ENCODE assay signal across 8 cellular contexts in the genomic region with DNA sequence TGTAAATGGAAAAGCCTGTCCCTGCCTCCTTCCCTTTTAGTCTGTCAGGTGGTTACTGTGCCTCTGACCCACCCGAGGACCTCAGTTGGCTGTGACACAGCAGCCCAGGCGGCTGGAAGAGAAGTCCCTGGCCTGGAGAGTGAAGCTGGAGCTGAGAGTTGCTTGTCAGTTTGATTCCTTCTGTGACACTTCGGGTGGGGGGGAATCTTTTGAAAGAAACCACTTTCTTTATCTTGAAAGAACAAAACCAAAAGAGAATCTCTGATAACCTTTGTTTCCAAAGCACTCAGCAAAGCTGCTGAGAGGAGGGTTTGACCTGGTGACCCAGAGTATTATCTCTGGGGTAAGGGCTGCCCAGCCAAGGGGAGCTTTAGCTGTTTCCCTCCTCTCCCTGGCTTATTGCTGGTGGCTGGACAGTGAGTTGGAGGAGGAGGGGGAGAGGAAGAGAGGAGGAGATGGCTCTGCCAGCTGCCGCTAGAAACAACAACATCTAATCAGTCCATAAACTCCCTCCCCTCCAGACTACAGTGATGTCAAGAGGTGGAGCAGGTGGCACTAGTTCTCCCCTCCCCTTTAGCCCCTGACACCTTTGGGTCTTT. TPM values are rescaled to one million over a fixed set of nuclear protein-coding genes. Genes with fewer than 3 reads are reported as not detected.
DNase-seq lines count a peak whose midpoint lies in the region; ATAC-seq and TF ChIP-seq lines count a peak whose summit lies in the region.

No MANE protein-coding gene starts in this region.

- POLR2A ChIA-PET in activated CD8-positive, alpha-beta T cell treated with anti-CD3 and anti-CD28 coated beads for 36 hours (lab: Charles Lee): interaction anchor here (0.5 to 1.6 kb wide), 8 partner anchors 8 to 733 kb away, joined by 3 to 5 read pairs (median 3); a partner anchor contains a TSS
- POLR2A ChIA-PET in RWPE1 (lab: Yijun Ruan, JAX; ENCODE audit: low non-redundant PET): interaction anchor here (0.6 kb wide), 1 partner anchor 16 kb away, joined by 7 read pairs; no protein-coding TSS in a partner anchor

- H4K20me1 ChIP-seq in smooth muscle cell (ENCODE audit: low read depth): no peaks in the 10 kb centered on the region

- peak overlapping the region; percentile 22 for H3K4me2 ChIP-seq in smooth muscle cell

- WGBS in right cardiac atrium: 8% methylated on average over 4 of the region's 4 CpGs
- WGBS in smooth muscle cell (ENCODE audit: low lambda C conversion rate): 39% methylated on average over 4 of the region's 4 CpGs

- H3K27ac ChIP-seq in right cardiac atrium (ENCODE audit: low read length) (peak overlapping the region; percentile 99), smooth muscle cell (ENCODE audit: low read depth) (peak overlapping the region; percentile 83), RWPE1 (no peak overlapping the region)

- peak overlapping the region; percentile 75 for H3K27ac Mint-ChIP-seq in activated CD8-positive, alpha-beta T cell treated with anti-CD3 and anti-CD28 coated beads for 36 hours

- no peak for TF ChIP-seq CTCF in activated CD8-positive, alpha-beta T cell treated with anti-CD3 and anti-CD28 coated beads for 36 hours (IDR thresholded peaks at IDR 0.05)
- TF ChIP-seq CTCF in smooth muscle cell (IDR thresholded peaks at IDR 0.05; ENCODE audit: borderline replicate concordance, insufficient read depth, poor library complexity, severe bottlenecking): no peak
- TF ChIP-seq CTCF in RWPE1 (conservative IDR thresholded peaks at IDR 0.05; ENCODE audit: low read depth): no peak

- intact Hi-C loops in activated CD8-positive, alpha-beta T cell treated with anti-CD3 and anti-CD28 coated beads for 36 hours (cut with micrococcal nuclease): no loop called here
- intact Hi-C loops in right cardiac atrium (cut with DNase I): loop anchor here in 1 of 4 donors (5.0 kb wide), 2 partner anchors 33 to 62 kb away; a partner anchor contains a TSS

- no peaks in the 10 kb centered on the region for H3K36me3 ChIP-seq in smooth muscle cell (ENCODE audit: low read depth)

- H3K4me3 ChIP-seq in right cardiac atrium (ENCODE audit: low read length) (no peak overlapping the region), smooth muscle cell (no peak overlapping the region)

- H3K79me2 ChIP-seq in smooth muscle cell (ENCODE audit: low read depth): peaks cover 21% of the 10 kb centered on the region

- H3K4me1 Mint-ChIP-seq in activated CD8-positive, alpha-beta T cell treated with anti-CD3 and anti-CD28 coated beads for 36 hours (ENCODE audit: low read depth): peaks cover 76% of the 10 kb centered on the region

- H3F3A ChIP-seq in smooth muscle cell (ENCODE audit: low read depth): peaks cover 20% of the 10 kb centered on the region

- DNase-seq in stimulated activated CD4-positive, alpha-beta T cell treated with anti-CD3 and anti-CD28 coated beads, Interleukin-1b, Interleukin-23, amount 100 ng/mL, for 48 hours: peak; percentile 14
- no peak for DNase-seq in stimulated activated CD4-positive, alpha-beta T cell treated with anti-CD3 and anti-CD28 coated beads, Interleukin-4, amount 100 ng/mL, for 4 hours
- peak; percentile 43 for DNase-seq in activated CD8-positive, alpha-beta T cell treated with anti-CD3 and anti-CD28 coated beads for 36 hours
- DNase-seq in right cardiac atrium (peak in 1 of 3 donors; percentile 51), smooth muscle cell (lab: John Stamatoyannopoulos, UW; ENCODE audit: unreplicated experiment) (no peak), RWPE1 (ENCODE audit: low spot score) (no peak)

- CTCF ChIA-PET in activated CD8-positive, alpha-beta T cell treated with anti-CD3 and anti-CD28 coated beads for 36 hours (lab: Charles Lee): interaction anchor here (0.9 to 3.0 kb wide), 11 partner anchors 10 to 76 kb away, joined by 3 to 22 read pairs (median 5); no protein-coding TSS in a partner anchor
- CTCF ChIA-PET in RWPE1 (lab: Yijun Ruan, JAX): interaction anchor here (0.7 kb wide), 2 partner anchors 39 to 92 kb away, joined by 3 to 4 read pairs; no protein-coding TSS in a partner anchor

- H3K27me3 ChIP-seq in right cardiac atrium (ENCODE audit: control insufficient read depth, insufficient read depth) (no peaks in the 10 kb centered on the region), smooth muscle cell (ENCODE audit: low read depth) (no peaks in the 10 kb centered on the region)

- no peaks in the 10 kb centered on the region for H3K36me3 Mint-ChIP-seq in activated CD8-positive, alpha-beta T cell treated with anti-CD3 and anti-CD28 coated beads for 36 hours (ENCODE audit: low read depth)

- peak overlapping the region; percentile 68 for H3K9ac ChIP-seq in smooth muscle cell (ENCODE audit: low read depth)

- H3K4me1 ChIP-seq in right cardiac atrium (ENCODE audit: control insufficient read depth, insufficient read depth, low read length): peaks cover 61% of the 10 kb centered on the region
- peaks cover 89% of the 10 kb centered on the region for H3K4me1 ChIP-seq in smooth muscle cell (ENCODE audit: low read depth)

- no peaks in the 10 kb centered on the region for H3K27me3 Mint-ChIP-seq in activated CD8-positive, alpha-beta T cell treated with anti-CD3 and anti-CD28 coated beads for 36 hours

- H3K9me3 Mint-ChIP-seq in activated CD8-positive, alpha-beta T cell treated with anti-CD3 and anti-CD28 coated beads for 36 hours: no peaks in the 10 kb centered on the region

- ATAC-seq in activated CD8-positive, alpha-beta T cell treated with anti-CD3 and anti-CD28 coated beads for 36 hours: peak; percentile 25
- ATAC-seq in right cardiac atrium: peak; percentile 39 to 45
- ATAC-seq in HG03025 (IDR thresholded peaks at IDR 0.05; ENCODE audit: low FRiP score, unreplicated experiment): no peak
- ATAC-seq in HG02884 (IDR thresholded peaks at IDR 0.05; ENCODE audit: unreplicated experiment): no peak

- H2AFZ ChIP-seq in smooth muscle cell (ENCODE audit: low read depth): no peak overlapping the region

- peak overlapping the region; percentile 35 for H3K4me3 Mint-ChIP-seq in activated CD8-positive, alpha-beta T cell treated with anti-CD3 and anti-CD28 coated beads for 36 hours

- H3K9me3 ChIP-seq in right cardiac atrium (ENCODE audit: control insufficient read depth, low read length) (no peaks in the 10 kb centered on the region), smooth muscle cell (replicated peaks; ENCODE audit: low read depth) (no peaks in the 10 kb centered on the region)

RNA-seq across cellular contexts. Expression of a gene that starts 34.0 kb away (rescaled TPM):
- total RNA-seq in activated CD8-positive, alpha-beta T cell treated with anti-CD3 and anti-CD28 coated beads for 36 hours: 1 to 10 TPM; 4.2 to 4.9 TPM
- 10 to 100 TPM; 14.5 to 33.9 (median 23.2) TPM for total RNA-seq in right cardiac atrium
- polyA plus RNA-seq in right cardiac atrium: 12.5 TPM
- 8.0 and 9.6 TPM in 2 replicates for total RNA-seq in smooth muscle cell
- 4.0 and 8.2 TPM in 2 replicates for polyA plus RNA-seq in smooth muscle cell

Comparison
In these comparisons a context has a peak if more than half of its experiments do, and no peak if none do; other contexts are left out.
1. DNase-seq: peak in stimulated activated CD4-positive, alpha-beta T cell treated with anti-CD3 and anti-CD28 coated beads, Interleukin-1b, Interleukin-23, amount 100 ng/mL, for 48 hours (single experiment) and activated CD8-positive, alpha-beta T cell treated with anti-CD3 and anti-CD28 coated beads for 36 hours (single experiment); none in stimulated activated CD4-positive, alpha-beta T cell treated with anti-CD3 and anti-CD28 coated beads, Interleukin-4, amount 100 ng/mL, for 4 hours (0 of 2), smooth muscle cell (single experiment) and RWPE1 (single experiment).
2. ATAC-seq: peak in activated CD8-positive, alpha-beta T cell treated with anti-CD3 and anti-CD28 coated beads for 36 hours (single experiment) and right cardiac atrium (2 of 2); none in HG03025 (single experiment) and HG02884 (single experiment).